In the genomic region with DNA sequence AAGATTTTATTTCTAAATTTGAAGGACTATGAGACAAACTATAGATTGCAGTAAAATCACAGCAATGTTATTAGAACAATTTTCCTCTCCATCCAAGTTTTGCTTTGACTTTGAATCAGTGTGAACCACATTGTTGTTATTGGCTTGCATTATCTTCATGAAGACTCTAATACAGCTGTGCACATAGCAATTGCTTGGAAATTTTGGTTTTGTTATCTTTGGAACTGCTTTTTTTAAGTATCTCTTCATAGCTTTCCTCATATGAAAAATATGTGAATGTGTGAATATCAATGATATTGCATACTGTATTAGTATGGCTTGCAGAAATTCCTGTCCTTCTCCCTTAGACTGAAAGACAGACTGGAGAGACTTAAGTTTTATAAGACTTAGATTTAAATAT, we compare ENCODE assay signal across 27 cellular contexts.
"Had no signal": no experiment of that assay in that cellular context is flagged by ENCODE, and none has a peak within 500 bp of the region (broad histone marks: within the 10 kb centered on the region; RNA-seq: fewer than 3 reads in every experiment).

No MANE protein-coding gene starts in this region.

- H2AFZ ChIP-seq: hepatocyte had no signal

- H3K79me2 ChIP-seq: hepatocyte had no signal

- H3K27ac ChIP-seq: breast epithelium, colonic mucosa, dorsolateral prefrontal cortex, gastroesophageal sphincter, hepatocyte, pancreas, prostate gland, sigmoid colon, thyroid gland, upper lobe of left lung had no signal

- DNase-seq: activated CD4-positive, alpha-beta T cell treated with anti-CD3 and anti-CD28 coated beads for 1 hour; activated CD4-positive, alpha-beta T cell treated with anti-CD3 and anti-CD28 coated beads, Interleukin-2, amount 50 U/mL, for 1 hour; activated CD8-positive, alpha-beta memory T cell treated with anti-CD3 and anti-CD28 coated beads, Interleukin-2, amount 10 ng/mL, durations not matched to agents 7 days and 5 days; activated CD8-positive, alpha-beta T cell treated with anti-CD3 and anti-CD28 coated beads for 36 hours; activated naive CD8-positive, alpha-beta T cell treated with anti-CD3 and anti-CD28 coated beads, Interleukin-2, amount 50 U/mL, for 24 hours; activated T-cell treated with anti-CD3 and anti-CD28 coated beads, Interleukin-2, amount 50 U/mL, for 48 hours; anterior cingulate cortex; colonic mucosa; dorsolateral prefrontal cortex; left colon; naive B cell; nephron progenitor cell; nucleus accumbens; pancreas; retina; sigmoid colon; small intestine; stimulated activated CD4-positive, alpha-beta T cell treated with anti-CD3 and anti-CD28 coated beads, Interleukin-4, amount 100 ng/mL, for 24 hours; T-helper 2 cell; thyroid gland; upper lobe of left lung had no signal

- H3K27me3 ChIP-seq: breast epithelium, colonic mucosa, dorsolateral prefrontal cortex, gastroesophageal sphincter, hepatocyte, pancreas, sigmoid colon, thyroid gland, upper lobe of left lung had no signal

- H3K9me3 ChIP-seq: breast epithelium, colonic mucosa, pancreas, prostate gland, thyroid gland had no signal

- H3K4me3 ChIP-seq: breast epithelium, colonic mucosa, dorsolateral prefrontal cortex, gastroesophageal sphincter, hepatocyte, pancreas, prostate gland, sigmoid colon, thyroid gland, upper lobe of left lung had no signal

- ATAC-seq: activated CD8-positive, alpha-beta memory T cell treated with anti-CD3 and anti-CD28 coated beads, Interleukin-2, amount 10 ng/mL, durations not matched to agents 7 days and 5 days; activated CD8-positive, alpha-beta T cell treated with anti-CD3 and anti-CD28 coated beads for 36 hours; activated naive CD8-positive, alpha-beta T cell treated with anti-CD3 and anti-CD28 coated beads, Interleukin-2, amount 50 U/mL, for 24 hours; gastroesophageal sphincter; left colon; pancreas; stimulated activated effector memory CD8-positive, alpha-beta T cell treated with anti-CD3 and anti-CD28 coated beads, Interleukin-12 subunit alpha, Interleukin-12 subunit beta, amount 100 ng/mL, for 72 hours; WTC11 had no signal

- H3K4me2 ChIP-seq: hepatocyte had no signal

- H3K4me1 ChIP-seq: breast epithelium, colonic mucosa, gastroesophageal sphincter, pancreas, prostate gland, sigmoid colon, thyroid gland, upper lobe of left lung had no signal

- H3K36me3 ChIP-seq: breast epithelium, colonic mucosa, gastroesophageal sphincter, pancreas, prostate gland, sigmoid colon, thyroid gland, upper lobe of left lung had no signal
